8 cellular contexts compared by ENCODE assay signal in genomic region chr17:78781339-78782304, GRCh38. TPM values are rescaled to one million over a fixed set of nuclear protein-coding genes. Genes with fewer than 3 reads are reported as not detected.
DNase-seq lines count a peak whose midpoint lies in the region; ATAC-seq, FAIRE-seq and TF ChIP-seq lines count a peak whose summit lies in the region.

CYTH1 (minus strand) TSS chr17:78782273; CDS start chr17:78782223, 50 bp downstream.

- H3K4me2 ChIP-seq in smooth muscle cell, result peak within 1 kb of the TSS; percentile 98

- intact Hi-C loops in kidney (cut with DNase I), result no loop called here

- peaks cover 0 to 10% of the 10 kb centered on the region in 2 donors for H3K4me1 ChIP-seq in kidney (ENCODE audit: control insufficient read depth in 1 of 2, insufficient read depth in 1 of 2, low read depth in 1 of 2, low read length in 2 of 2)
- H3K4me1 ChIP-seq in smooth muscle cell (ENCODE audit: low read depth), result peaks cover 8% of the 10 kb centered on the region

- H3K79me2 ChIP-seq in smooth muscle cell (ENCODE audit: low read depth), result peaks cover 49% of the 10 kb centered on the region

- no peak for FAIRE-seq in kidney (lab: Jason Lieb, UNC)

- in situ Hi-C loops in SK-MEL-5 (cut with HindIII; ENCODE audit: low pct_unique_long_range_greater_than_20kb, low sequenced_read_pairs), result no loop called here

- H3K4me3 ChIP-seq in cardiac fibroblast (replicated peaks in 1 of 2; ENCODE audit: low read depth in 2 of 2, low read length in 2 of 2) (peak within 1 kb of the TSS; percentile 71 to 80), kidney (ENCODE audit: low read length in 2 of 2) (peak within 1 kb of the TSS; percentile 63 to 82), smooth muscle cell (peak within 1 kb of the TSS; percentile 94)

- H3K27ac ChIP-seq in kidney (ENCODE audit: low read depth in 2 of 2, low read length in 2 of 2), result peak within 1 kb of the TSS; percentile 88 to 98
- peak within 1 kb of the TSS; percentile 64 for H3K27ac ChIP-seq in smooth muscle cell (ENCODE audit: low read depth)

- H4K20me1 ChIP-seq in smooth muscle cell (ENCODE audit: low read depth), result peaks cover 38% of the 10 kb centered on the region

- WGBS in smooth muscle cell (ENCODE audit: low lambda C conversion rate), result under 1% methylated on average over 56 of the region's 127 CpGs

- H3F3A ChIP-seq in smooth muscle cell (ENCODE audit: low read depth), result peaks cover 15% of the 10 kb centered on the region

- H2AFZ ChIP-seq in smooth muscle cell (ENCODE audit: low read depth), result peak within 1 kb of the TSS; percentile 74

- no peaks in the 10 kb centered on the region for H3K27me3 ChIP-seq in smooth muscle cell (ENCODE audit: low read depth)

- TF ChIP-seq CTCF in cardiac fibroblast (IDR thresholded peaks at IDR 0.05; ENCODE audit: low read depth, low read length) (no peak), kidney (IDR thresholded peaks at IDR 0.05; ENCODE audit: borderline replicate concordance, extremely low read depth, insufficient read depth) (no peak), smooth muscle cell (IDR thresholded peaks at IDR 0.05; ENCODE audit: borderline replicate concordance, insufficient read depth, poor library complexity, severe bottlenecking) (no peak)

- peak; percentile 4 for ATAC-seq in HG02938 (IDR thresholded peaks at IDR 0.05; ENCODE audit: unreplicated experiment)

- H3K9me3 ChIP-seq in kidney (ENCODE audit: control insufficient read depth in 1 of 2, low read length in 2 of 2) (no peaks in the 10 kb centered on the region), smooth muscle cell (replicated peaks; ENCODE audit: low read depth) (no peaks in the 10 kb centered on the region)

- no peaks in the 10 kb centered on the region for H3K36me3 ChIP-seq in kidney (ENCODE audit: control insufficient read depth in 1 of 2, insufficient read depth in 2 of 2, low read length in 2 of 2)
- no peaks in the 10 kb centered on the region for H3K36me3 ChIP-seq in smooth muscle cell (ENCODE audit: low read depth)

- peak; percentile 23 to 26 for DNase-seq in NCI-H2081 (lab: John Stamatoyannopoulos, UW)
- no peak for DNase-seq in NCI-H2081 treated with DMSO at 0.1 percent for 48 hours (lab: John Stamatoyannopoulos, UW)
- peak; percentile 64 for DNase-seq in SK-MEL-5 (ENCODE audit: low read depth, low spot score)
- peak; percentile 16 to 28 for DNase-seq in cardiac fibroblast (ENCODE audit: low read depth in 2 of 2)
- peak; percentile 91 for DNase-seq in kidney
- peak; percentile 16 for DNase-seq in smooth muscle cell (lab: John Stamatoyannopoulos, UW; ENCODE audit: unreplicated experiment)
- no peak for DNase-seq in T-helper 9 cell

- H3K9ac ChIP-seq in kidney (ENCODE audit: low read length in 2 of 2), result peak within 1 kb of the TSS; percentile 63 to 88
- H3K9ac ChIP-seq in smooth muscle cell (ENCODE audit: low read depth), result peak within 1 kb of the TSS; percentile 89

RNA-seq across cellular contexts. Expression of gene CYTH1, which starts in this region (rescaled TPM):
- total RNA-seq in SK-MEL-5 (2014; rRNA removed; shearing (Covaris generic)), result 60.7 and 69.2 TPM in 2 replicates
- polyA plus RNA-seq in SK-MEL-5 (2015; cell fraction: cytosol; rRNA removed), result 94.5 and 109 TPM in 2 replicates
- 196 and 273 TPM in 2 replicates for polyA plus RNA-seq in SK-MEL-5 (2015; cell fraction: nucleus; rRNA removed)
- 59.7 TPM for total RNA-seq in kidney
- polyA plus RNA-seq in kidney (ENCODE audit: insufficient read depth, low read depth, low replicate concordance), result 25.3 TPM
- 17.4 and 19.3 TPM in 2 replicates for total RNA-seq in smooth muscle cell
- 14.1 and 26.9 TPM in 2 replicates for polyA plus RNA-seq in smooth muscle cell

Comparison
In these comparisons a context has a peak if more than half of its experiments do, and no peak if none do; other contexts are left out.
1. DNase-seq: peak in NCI-H2081 (2 of 2), SK-MEL-5 (single experiment), cardiac fibroblast (2 of 2), kidney (single experiment) and smooth muscle cell (single experiment); none in NCI-H2081 treated with DMSO at 0.1 percent for 48 hours (single experiment) and T-helper 9 cell (single experiment).
2. Peak in every context shown above with its lines, with median percentiles within 50 percentile points of each other: H3K4me3 ChIP-seq.